ENCODE assay signal across 10 cellular contexts in the genomic region with DNA sequence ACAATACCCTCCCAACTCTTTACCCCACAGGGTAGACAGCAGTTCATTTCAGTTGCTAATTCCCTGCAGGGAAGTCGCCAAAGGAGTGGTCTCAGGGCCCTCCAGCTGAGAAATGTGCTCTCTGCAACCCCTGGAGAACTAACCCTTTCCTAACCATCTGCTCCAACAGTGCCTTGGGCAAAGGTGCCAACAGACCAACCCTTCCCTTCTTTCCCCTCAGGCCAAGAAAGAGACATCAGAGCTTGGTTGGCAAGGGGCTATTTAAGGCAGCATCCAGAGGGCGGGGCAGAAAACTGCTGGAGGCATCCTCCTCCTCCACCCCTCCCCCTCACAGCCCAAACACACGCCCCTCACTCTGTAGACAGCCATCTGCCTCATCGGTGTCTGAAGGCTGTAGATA. TPM values are rescaled to one million over a fixed set of nuclear protein-coding genes. Genes with fewer than 3 reads are reported as not detected.
DNase-seq lines count a peak whose midpoint lies in the region; ATAC-seq, FAIRE-seq and TF ChIP-seq lines count a peak whose summit lies in the region.
"Had no signal": no experiment of that assay in that cellular context is flagged by ENCODE, and none has a peak within 500 bp of the region (broad histone marks: within the 10 kb centered on the region; RNA-seq: fewer than 3 reads in every experiment).

No MANE protein-coding gene starts in this region.

- H3K23ac ChIP-seq in H1 (ENCODE audit: insufficient read length): no peak overlapping the region

- H3K23me2 ChIP-seq in H1 (ENCODE audit: low read depth, low read length): peaks cover 14% of the 10 kb centered on the region

- H3K9me3 ChIP-seq in heart right ventricle (no peaks in the 10 kb centered on the region), H1 (ENCODE audit: insufficient read depth in 2 of 2, low read depth in 1 of 2, low read length in 1 of 2) (no peaks in the 10 kb centered on the region), vagina (no peaks in the 10 kb centered on the region)
- H3K9me3 ChIP-seq in naive thymus-derived CD4-positive, alpha-beta T cell (ENCODE audit: control insufficient read depth in 2 of 3, low read length in 3 of 3): no peaks in the 10 kb centered on the region

- CTCF ChIA-PET in H1 (lab: Charles Lee; ENCODE audit: partially characterized antibody): interaction anchor here (0.9 to 4.4 kb wide), 7 partner anchors 9 to 155 kb away, joined by 3 to 25 read pairs (median 4); no protein-coding TSS in a partner anchor
- CTCF ChIA-PET in naive thymus-derived CD4-positive, alpha-beta T cell (lab: Charles Lee): no interaction called here

- DNase-seq in heart right ventricle: peak in 1 of 2 donors; percentile 39
- DNase-seq in cardiac septum (ENCODE audit: low spot score): no peak
- peak in 1 of 2 experiments; percentile 67 for DNase-seq in H1 (ENCODE audit: low read depth in 1 of 2, low spot score in 2 of 2)
- no peak for DNase-seq in naive thymus-derived CD4-positive, alpha-beta T cell
- DNase-seq in vagina (ENCODE audit: extremely low spot score in 2 of 2): no peak
- DNase-seq in NOMO-1 treated with DMSO at 0.1 percent for 48 hours (lab: John Stamatoyannopoulos, UW; ENCODE audit: unreplicated experiment): no peak
- DNase-seq in germinal center (ENCODE audit: low spot score): no peak
- DNase-seq: NCI-H2029 had no signal

- H3K56ac ChIP-seq in H1 (replicated peaks; ENCODE audit: insufficient read length, low read depth, low read length): no peak overlapping the region

- no peak overlapping the region for H2BK20ac ChIP-seq in H1 (ENCODE audit: low read length)

- ATAC-seq in heart right ventricle: peak in 4 of 8 donors; percentile 6 to 41 (median 12)
- no peak for ATAC-seq in naive thymus-derived CD4-positive, alpha-beta T cell
- ATAC-seq in HG03521 (IDR thresholded peaks at IDR 0.05; ENCODE audit: unreplicated experiment): no peak

- peak overlapping the region in 1 of 9 donors; percentile 51 for H3K27ac Mint-ChIP-seq in naive thymus-derived CD4-positive, alpha-beta T cell

- H3K36me3 ChIP-seq in heart right ventricle (no peaks in the 10 kb centered on the region), H1 (ENCODE audit: control insufficient read depth in 2 of 4, insufficient read depth in 4 of 4, low read length in 3 of 4) (no peaks in the 10 kb centered on the region), vagina (no peaks in the 10 kb centered on the region)
- peaks cover 0 to 5% (median 0%) of the 10 kb centered on the region in 3 experiments for H3K36me3 ChIP-seq in naive thymus-derived CD4-positive, alpha-beta T cell (ENCODE audit: control insufficient read depth in 2 of 3, insufficient read depth in 3 of 3, low read length in 3 of 3)

- POLR2A ChIA-PET in H1 (lab: Charles Lee; ENCODE audit: partially characterized antibody): interaction anchor here (1.5 kb wide), 1 partner anchor 9 kb away, joined by 6 read pairs; no protein-coding TSS in a partner anchor
- POLR2A ChIA-PET in naive thymus-derived CD4-positive, alpha-beta T cell (lab: Charles Lee): no interaction called here

- H3K9me3 Mint-ChIP-seq in naive thymus-derived CD4-positive, alpha-beta T cell: no peaks in the 10 kb centered on the region

- intact Hi-C loops in heart right ventricle (cut with DNase I) (loop anchor here in 6 of 10 donors (5.0 to 10.0 kb wide), 7 partner anchors 37 to 112 kb away; no protein-coding TSS in a partner anchor), cardiac septum (cut with DNase I) (loop anchor here (2.0 kb wide), 2 partner anchors 15 to 47 kb away; no protein-coding TSS in a partner anchor), vagina (cut with DNase I) (loop anchor here (5.0 kb wide), 1 partner anchor 127 kb away; no protein-coding TSS in a partner anchor)
- intact Hi-C loops in naive thymus-derived CD4-positive, alpha-beta T cell (cut with micrococcal nuclease): no loop called here

- FAIRE-seq in H1 (lab: Jason Lieb, UNC): peak; percentile 52
- FAIRE-seq: D721Med had no signal

- peaks cover 0 to 8% (median 0%) of the 10 kb centered on the region in 7 donors for H3K27me3 ChIP-seq in heart right ventricle
- H3K27me3 ChIP-seq in H1 (replicated peaks in 1 of 4; ENCODE audit: control insufficient read depth in 3 of 4, extremely low read depth in 1 of 4, insufficient read depth in 3 of 4, low read length in 3 of 4): no peaks in the 10 kb centered on the region; a peak in 3 of 7 replicates
- H3K27me3 ChIP-seq in naive thymus-derived CD4-positive, alpha-beta T cell (ENCODE audit: control insufficient read depth in 2 of 2, insufficient read depth in 2 of 2, low read length in 2 of 2): no peaks in the 10 kb centered on the region
- no peaks in the 10 kb centered on the region for H3K27me3 ChIP-seq in vagina

- H4K20me1 ChIP-seq in H1 (replicated peaks in 1 of 2; ENCODE audit: control insufficient read depth in 1 of 2, insufficient read depth in 2 of 2, low read length in 2 of 2): peaks cover 7 to 11% of the 10 kb centered on the region in 2 experiments

- no peak overlapping the region for H3K9ac ChIP-seq in H1 (replicated peaks in 1 of 4; ENCODE audit: extremely low read depth in 1 of 4, low read depth in 3 of 4, low read length in 3 of 4)

- WGBS in heart right ventricle, 2 donors: 22 to 26% methylated on average over 4 of the region's 4 CpGs
- WGBS in H1 (ENCODE audit: extremely low coverage in 1 of 2, insufficient coverage in 1 of 2, insufficient read length in 1 of 2, insufficient replicate concordance in 2 of 2, low coverage in 1 of 2, low lambda C conversion rate in 2 of 2, missing lambda C conversion rate in 1 of 2), 2 experiments: 4% methylated on average over 3 of the region's 4 CpGs; no CpG with 5 or more reads in 1 of the 2 experiments

- peak overlapping the region; percentile 35 to 99 (median 69) for H3K4me3 Mint-ChIP-seq in naive thymus-derived CD4-positive, alpha-beta T cell

- no peak overlapping the region for H2BK120ac ChIP-seq in H1 (replicated peaks; ENCODE audit: low read depth, low read length)

- H3K4me1 ChIP-seq in heart right ventricle (peaks cover 3 to 68% (median 41%) of the 10 kb centered on the region in 9 donors), H1 (replicated peaks in 1 of 4; ENCODE audit: control insufficient read depth in 3 of 4, insufficient read depth in 4 of 4, low read length in 3 of 4) (peaks cover 9 to 32% (median 20%) of the 10 kb centered on the region in 4 experiments), vagina (peaks cover 25% of the 10 kb centered on the region)
- peaks cover 4% of the 10 kb centered on the region in 2 donors for H3K4me1 ChIP-seq in naive thymus-derived CD4-positive, alpha-beta T cell (ENCODE audit: control insufficient read depth in 2 of 2, insufficient read depth in 2 of 2, low read length in 2 of 2)

- peaks cover 7 to 16% (median 11%) of the 10 kb centered on the region in 7 donors for H3K4me1 Mint-ChIP-seq in naive thymus-derived CD4-positive, alpha-beta T cell

- TF ChIP-seq RAD21 in H1 (IDR thresholded peaks at IDR 0.05 in 1 of 2, conservative IDR thresholded peaks at IDR 0.05 in 1 of 2; ENCODE audit: low read depth in 2 of 2, low read length in 2 of 2): no peak; a peak in 1 of 4 replicates

- no peak overlapping the region for H2AK5ac ChIP-seq in H1 (ENCODE audit: low read depth, low read length)

- peak overlapping the region; percentile 85 to 99 (median 92) for H3K4me3 ChIP-seq in heart right ventricle
- H3K4me3 ChIP-seq in H1 (ENCODE audit: extremely low read depth in 1 of 4, insufficient read depth in 2 of 4, low read depth in 3 of 4, low read length in 4 of 4): peak overlapping the region; percentile 21 to 93 (median 44); a peak in 6 of 8 replicates
- H3K4me3 ChIP-seq in naive thymus-derived CD4-positive, alpha-beta T cell (ENCODE audit: low read length): no peak overlapping the region
- peak overlapping the region; percentile 59 to 91 for H3K4me3 ChIP-seq in vagina

- H3K18ac ChIP-seq in H1 (ENCODE audit: extremely low read depth, low read length): peak overlapping the region; percentile 40; the same call in 1 of the 2 replicates

- no peak overlapping the region for H4K91ac ChIP-seq in H1 (replicated peaks; ENCODE audit: insufficient read length, low read length)

- H3K27ac ChIP-seq in heart right ventricle: peak overlapping the region; percentile 22 to 94 (median 87)
- no peak overlapping the region for H3K27ac ChIP-seq in H1 (ENCODE audit: low read depth, low read length)
- H3K27ac ChIP-seq in naive thymus-derived CD4-positive, alpha-beta T cell (ENCODE audit: low read depth, low read length): no peak overlapping the region
- peak overlapping the region; percentile 78 for H3K27ac ChIP-seq in vagina

- no peak overlapping the region; the same call in 1 of the 2 replicates for H2BK15ac ChIP-seq in H1 (ENCODE audit: low read length)

- no peak overlapping the region for H2AFZ ChIP-seq in H1 (ENCODE audit: low read length)

- peak overlapping the region; percentile 99 for H3K4me2 ChIP-seq in H1 (ENCODE audit: insufficient read depth in 1 of 2, low read depth in 2 of 2, low read length in 2 of 2)

- no peak overlapping the region for H2BK5ac ChIP-seq in H1 (ENCODE audit: low read depth, low read length)

- no peak for TF ChIP-seq POLR2A in H1 (IDR thresholded peaks at IDR 0.05; ENCODE audit: control extremely low read depth in 1 of 2, low read depth in 2 of 2, low read length in 2 of 2)
- TF ChIP-seq POLR2A in vagina (IDR thresholded peaks at IDR 0.05): no peak

- H3K79me1 ChIP-seq in H1 (ENCODE audit: low read depth, low read length): peaks cover 6% of the 10 kb centered on the region; the same call in 1 of the 2 replicates

- H4K8ac ChIP-seq in H1 (ENCODE audit: extremely low read depth, insufficient read depth, low read length): no peak overlapping the region

- no peak overlapping the region for H3K4ac ChIP-seq in H1 (replicated peaks; ENCODE audit: insufficient read length, low read depth, low read length)

- H3K79me2 ChIP-seq in H1 (ENCODE audit: control insufficient read depth in 1 of 2, insufficient read depth in 2 of 2, low read length in 2 of 2): peaks cover 0 to 48% of the 10 kb centered on the region in 2 experiments; a peak in 2 of 4 replicates

- no peak overlapping the region for H3K14ac ChIP-seq in H1 (ENCODE audit: insufficient read length)

- peaks cover 0 to 54% (median 5%) of the 10 kb centered on the region in 5 donors for H3K27me3 Mint-ChIP-seq in naive thymus-derived CD4-positive, alpha-beta T cell

- H4K5ac ChIP-seq in H1 (ENCODE audit: insufficient read length, low read depth, low read length): no peak overlapping the region

- 0 out of 2 replicates have a peak overlapping the region, but pooled peaks have one; percentile 60 for H2BK12ac ChIP-seq in H1 (ENCODE audit: low read depth, low read length)

- no peak for TF ChIP-seq EP300 in H1 (IDR thresholded peaks at IDR 0.05; ENCODE audit: borderline replicate concordance in 1 of 2, low read depth in 2 of 2, low read length in 2 of 2)

- TF ChIP-seq CTCF in heart right ventricle (IDR thresholded peaks at IDR 0.05): no peak
- no peak for TF ChIP-seq CTCF in H1 (IDR thresholded peaks at IDR 0.05; ENCODE audit: control extremely low read depth in 1 of 3, insufficient read depth in 1 of 3, low read depth in 1 of 3, low read length in 3 of 3)
- no peak for TF ChIP-seq CTCF in vagina (IDR thresholded peaks at IDR 0.05)

- no peaks in the 10 kb centered on the region for H3K36me3 Mint-ChIP-seq in naive thymus-derived CD4-positive, alpha-beta T cell

RNA-seq across cellular contexts. Expression of gene SORBS1, which starts 1.7 kb away (rescaled TPM):
- total RNA-seq in heart right ventricle (1,000 to 10,000 TPM in 6 of 10 donors, 100 to 1,000 TPM in 4; 528 to 1,253 (median 1,130) TPM), cardiac septum (1,045 TPM), vagina (116 TPM)
- polyA plus RNA-seq in heart right ventricle (100 to 1,000 TPM; 140 to 350 TPM), H1 (2011; rRNA removed) (16.0 and 17.5 TPM in 2 replicates)
- total RNA-seq in H1 (2021; fragmentation: NEBNext Ultra II Directional; extraction: Animal tissue kit (Norgen Biotek cat#: 25700)): 35.0 and 36.3 TPM in 2 replicates
- 17.4 TPM for polyA plus RNA-seq in H1 (2011; cell fraction: cytosol; rRNA removed)
- 38.7 TPM for polyA plus RNA-seq in H1 (2011; cell fraction: nucleus; rRNA removed)
- 17.4 to 23.9 TPM (median 20.8 TPM) in 4 replicates for polyA plus RNA-seq in H1 (2012, experiment 1 of 2)
- 2.6 TPM for polyA plus RNA-seq in H1 (2012, experiment 2 of 2)
- polyA plus RNA-seq in H1 (2013, experiment 1 of 2): 14.4 TPM
- 13.5 TPM for polyA plus RNA-seq in H1 (2013, experiment 2 of 2)
- polyA minus RNA-seq in H1 (2011; rRNA and poly(A)+ RNA removed): 46.4 and 54.3 TPM in 2 replicates
- 19.2 TPM for polyA minus RNA-seq in H1 (2011; cell fraction: cytosol; rRNA and poly(A)+ RNA removed)
- polyA minus RNA-seq in H1 (2011; cell fraction: nucleus; rRNA and poly(A)+ RNA removed): 61.9 TPM
- 1 to 10 TPM in 3 of 5 experiments, under 1 TPM in 2; 0.58 to 1.9 (median 1.4) TPM for total RNA-seq in naive thymus-derived CD4-positive, alpha-beta T cell
- under 1 TPM; 0.75 to 0.79 TPM for polyA plus RNA-seq in naive thymus-derived CD4-positive, alpha-beta T cell

Comparison
In these comparisons a context has a peak if more than half of its experiments do, and no peak if none do; other contexts are left out.
1. H3K27ac ChIP-seq: peak in heart right ventricle (10 of 10) and vagina (single experiment); none in H1 (single experiment) and naive thymus-derived CD4-positive, alpha-beta T cell (single experiment).
2. RNA of gene SORBS1, which starts 1.7 kb away (total RNA-seq): 528 to 1,253 TPM in heart right ventricle, 1,045 TPM in cardiac septum (single experiment), 116 TPM in vagina (single experiment) and 35.0 to 36.3 TPM in H1; 0.58 to 1.9 TPM in naive thymus-derived CD4-positive, alpha-beta T cell; every median in the first group is over 10 times any median in the second.
3. intact Hi-C loops: an anchor here in heart right ventricle (5.0 to 10.0 kb wide), cardiac septum (2.0 kb wide) and vagina (5.0 kb wide); none called in naive thymus-derived CD4-positive, alpha-beta T cell.